In the genomic region with DNA sequence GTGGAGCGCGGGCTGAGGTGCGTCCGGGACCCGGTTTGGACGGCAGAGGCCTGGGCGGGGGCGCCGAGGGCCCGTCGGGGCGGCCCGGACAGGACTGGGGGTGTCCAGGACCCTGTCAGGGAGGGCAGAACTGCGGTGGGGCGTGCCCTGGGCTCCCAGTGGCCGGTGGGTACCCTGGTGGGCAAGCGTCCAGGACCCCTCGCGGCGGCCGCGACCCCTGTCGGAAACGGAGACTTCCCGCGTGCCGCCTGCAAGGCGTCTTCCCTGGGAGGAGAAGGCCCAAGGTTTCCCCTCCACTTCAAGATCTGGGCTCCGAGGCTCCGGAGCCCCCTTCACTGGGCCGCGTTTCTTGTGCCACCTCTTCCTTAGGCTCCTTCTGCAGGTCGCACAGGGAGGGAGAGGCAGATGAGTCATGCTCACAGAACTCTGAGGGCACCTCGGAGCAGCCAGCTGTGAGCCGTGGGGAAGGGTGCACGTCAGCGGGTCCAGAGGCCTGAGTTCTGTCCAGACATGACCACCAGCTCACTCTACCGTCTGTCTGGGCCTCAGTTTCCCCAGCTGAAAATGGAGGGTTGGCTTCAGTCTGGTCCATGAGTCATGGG, we compare ENCODE assay signal across 8 cellular contexts. TPM values are rescaled to one million over a fixed set of nuclear protein-coding genes. Genes with fewer than 3 reads are reported as not detected.
A peak's percentile ranks its signal among the peaks of the same experiment; 100 is the strongest.
DNase-seq lines count a peak whose midpoint lies in the region; ATAC-seq and TF ChIP-seq lines count a peak whose summit lies in the region.

No MANE protein-coding gene starts in this region.

- H3K4me3 ChIP-seq in mesodermal cell (ENCODE audit: extremely low read depth, insufficient read depth, low read length, poor library complexity, severe bottlenecking) = peak overlapping the region; percentile 26

- no peaks in the 10 kb centered on the region for H3K4me1 ChIP-seq in mesodermal cell (ENCODE audit: control insufficient read depth, insufficient read depth, low read length, poor library complexity, severe bottlenecking)

- no peak overlapping the region for H3K27ac Mint-ChIP-seq in brain

- H3K36me3 ChIP-seq in mesodermal cell (ENCODE audit: control insufficient read depth, insufficient read depth, low read length) = no peaks in the 10 kb centered on the region

- TF ChIP-seq CTCF in brain (conservative IDR thresholded peaks at IDR 0.05) = no peak

- no peak overlapping the region for H3K27ac ChIP-seq in mesodermal cell (ENCODE audit: low read depth, low read length, severe bottlenecking)

- no peaks in the 10 kb centered on the region for H3K9me3 Mint-ChIP-seq in brain

- peaks cover 9% of the 10 kb centered on the region for H3K4me1 Mint-ChIP-seq in brain

- DNase-seq in DMS79 treated with DMSO at 0.1 percent for 48 hours (lab: John Stamatoyannopoulos, UW) = peak; percentile 2
- no peak for DNase-seq in DMS79 (lab: John Stamatoyannopoulos, UW)
- no peak for DNase-seq in anterior cingulate cortex (lab: John Stamatoyannopoulos, UW)
- no peak for DNase-seq in cerebellum (ENCODE audit: low spot score)

- H3K9me3 ChIP-seq in mesodermal cell (ENCODE audit: control insufficient read depth, low read length) = no peaks in the 10 kb centered on the region

- no peaks in the 10 kb centered on the region for H3K36me3 Mint-ChIP-seq in brain

- H3K27me3 Mint-ChIP-seq in brain = peaks cover 80% of the 10 kb centered on the region

- peak overlapping the region in 4 of 5 experiments; percentile 35 to 62 (median 52) for H3K4me3 Mint-ChIP-seq in brain

- ATAC-seq in HG03175 (IDR thresholded peaks at IDR 0.05; ENCODE audit: unreplicated experiment) = peak; percentile 20
- no peak for ATAC-seq in GM21447 (IDR thresholded peaks at IDR 0.05; ENCODE audit: unreplicated experiment)

- WGBS in mesodermal cell (ENCODE audit: insufficient coverage in 2 of 2), 2 experiments = 25 to 28% methylated on average over 30 to 37 of the region's 38 CpGs

RNA-seq across cellular contexts. Expression of gene ALOX5, which starts 0.5 kb away (rescaled TPM):
- 1.2 TPM for polyA plus RNA-seq in brain (ENCODE audit: insufficient read depth, low read depth, low replicate concordance)
- 0.66 TPM for polyA plus RNA-seq in mesodermal cell (2013, experiment 1 of 2)
- polyA plus RNA-seq in mesodermal cell (2013, experiment 2 of 2) = 0.35 TPM
- total RNA-seq in cerebellum = 2.0 TPM

RNA-seq across cellular contexts. Expression of gene OR13A1, which starts 59.1 kb away (rescaled TPM):
- polyA plus RNA-seq in brain (ENCODE audit: insufficient read depth, low read depth, low replicate concordance) = not detected
- polyA plus RNA-seq in mesodermal cell (2013, experiment 1 of 2) = 0.15 TPM
- polyA plus RNA-seq in mesodermal cell (2013, experiment 2 of 2) = 0.15 TPM
- total RNA-seq in cerebellum = 0.45 TPM
